Comparison of ENCODE assay signal across 8 cellular contexts in genomic region chr15:89971592-89971997, GRCh38. TPM values are rescaled to one million over a fixed set of nuclear protein-coding genes. Genes with fewer than 3 reads are reported as not detected.
A peak's percentile ranks its signal among the peaks of the same experiment; 100 is the strongest.
DNase-seq lines count a peak whose midpoint lies in the region; ATAC-seq and TF ChIP-seq lines count a peak whose summit lies in the region.

No MANE protein-coding gene starts in this region.

- H3K4me3 ChIP-seq in LNCaP clone FGC (ENCODE audit: low read depth, low read length) (no peak overlapping the region), vagina (no peak overlapping the region)

- H3K27ac ChIP-seq in vagina: no peak overlapping the region

- POLR2A ChIA-PET in GM10248 (lab: Yijun Ruan, JAX): no interaction called here

- peak; percentile 73 for DNase-seq in GM10248 (ENCODE audit: extremely low spot score)
- no peak for DNase-seq in LNCaP clone FGC (ENCODE audit: low read depth)
- peak in 3 of 4 experiments; percentile 4 to 6 (median 5) for DNase-seq in activated CD4-positive, CD25-positive, alpha-beta regulatory T cell (lab: John Stamatoyannopoulos, UW)
- peak; percentile 29 to 60 for DNase-seq in dermis microvascular lymphatic vessel endothelial cell (ENCODE audit: low read depth in 2 of 2)
- peak; percentile 61 for DNase-seq in medulla oblongata (ENCODE audit: extremely low spot score)
- DNase-seq in stimulated activated naive CD4-positive, alpha-beta T cell treated with Interleukin-2 at 50 U/mL for 16 hours (lab: John Stamatoyannopoulos, UW): peak; percentile 5
- DNase-seq in vagina (ENCODE audit: extremely low spot score in 2 of 2): no peak

- peak; percentile 98 for ATAC-seq in GM21723 (IDR thresholded peaks at IDR 0.05; ENCODE audit: unreplicated experiment)

- H3K9me3 ChIP-seq in vagina: no peaks in the 10 kb centered on the region

- peak; percentile 51 for TF ChIP-seq CTCF in GM10248 (IDR thresholded peaks at IDR 0.05; ENCODE audit: control extremely low read depth, extremely low read depth, low read depth, missing control alignments)
- peak; percentile 39 for TF ChIP-seq CTCF in LNCaP clone FGC (IDR thresholded peaks at IDR 0.05; ENCODE audit: control insufficient read depth, extremely low read depth, insufficient read depth)
- TF ChIP-seq CTCF in vagina (IDR thresholded peaks at IDR 0.05): peak in 1 of 3 experiments; percentile 16

- no peaks in the 10 kb centered on the region for H3K27me3 ChIP-seq in vagina

- CTCF ChIA-PET in GM10248 (lab: Yijun Ruan, JAX): interaction anchor here (0.7 to 2.1 kb wide), 20 partner anchors 9 to 222 kb away, joined by 3 to 11 read pairs (median 4); partner anchors contain the start of gene IDH2

- H3K4me1 ChIP-seq in vagina: peaks cover 9% of the 10 kb centered on the region

- no peak for TF ChIP-seq POLR2A in vagina (IDR thresholded peaks at IDR 0.05)

- H3K36me3 ChIP-seq in vagina: no peaks in the 10 kb centered on the region

- intact Hi-C loops in vagina (cut with DNase I): no loop called here

RNA-seq across cellular contexts. Expression of gene ZNF710, which starts 29.5 kb away (rescaled TPM):
- total RNA-seq in dermis microvascular lymphatic vessel endothelial cell (8.7 and 12.8 TPM in 2 replicates), vagina (23.1 TPM)

RNA-seq across cellular contexts. Expression of gene ARPIN, which starts 58.8 kb away (rescaled TPM):
- 10.7 and 11.4 TPM in 2 replicates for total RNA-seq in dermis microvascular lymphatic vessel endothelial cell
- total RNA-seq in vagina: 20.1 TPM

Comparison
In these comparisons a context has a peak if more than half of its experiments do, and no peak if none do; other contexts are left out.
1. DNase-seq: peak in GM10248 (single experiment), activated CD4-positive, CD25-positive, alpha-beta regulatory T cell (3 of 4), dermis microvascular lymphatic vessel endothelial cell (2 of 2), medulla oblongata (single experiment) and stimulated activated naive CD4-positive, alpha-beta T cell treated with Interleukin-2 at 50 U/mL for 16 hours (single experiment); none in LNCaP clone FGC (single experiment) and vagina (0 of 2).